In the genomic region with DNA sequence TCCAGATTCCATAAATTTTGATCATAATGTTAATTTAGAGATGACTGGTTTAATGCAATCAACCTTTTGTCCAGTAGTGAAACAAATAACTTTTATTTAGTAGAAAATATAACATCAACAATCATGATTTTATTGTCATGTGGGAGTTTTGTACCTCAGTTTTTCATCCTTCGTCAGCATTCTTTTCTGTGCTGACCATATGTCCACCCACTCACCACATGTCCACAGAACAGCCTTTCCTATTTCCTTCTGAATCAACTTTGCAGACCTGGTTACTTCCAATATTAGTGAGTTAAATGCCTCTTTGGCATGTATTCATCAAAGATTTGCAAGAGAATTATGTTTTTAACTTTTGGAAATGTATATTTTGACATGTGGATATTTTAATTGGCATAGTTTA, we compare ENCODE assay signal across 23 cellular contexts. TPM values are rescaled to one million over a fixed set of nuclear protein-coding genes. Genes with fewer than 3 reads are reported as not detected.
"Had no signal": no experiment of that assay in that cellular context is flagged by ENCODE, and none has a peak within 500 bp of the region (broad histone marks: within the 10 kb centered on the region; RNA-seq: fewer than 3 reads in every experiment).

No MANE protein-coding gene starts in this region.

- H3K9me3 ChIP-seq: lower lobe of right lung, pancreas, prostate gland, tibial nerve, upper lobe of left lung, vagina had no signal

- H3K4me3 ChIP-seq: left lung, lower lobe of right lung, pancreas, prostate gland, skin epidermis, tibial nerve, upper lobe of left lung, vagina had no signal

- H3K4me1 ChIP-seq: left lung, lower lobe of right lung, pancreas, prostate gland, tibial nerve, upper lobe of left lung, vagina had no signal

- ATAC-seq: left colon; naive thymus-derived CD8-positive, alpha-beta T cell; pancreas; right cardiac atrium; sciatic nerve; stimulated activated effector memory CD8-positive, alpha-beta T cell treated with anti-CD3 and anti-CD28 coated beads, Interleukin-12 subunit alpha, Interleukin-12 subunit beta, amount 100 ng/mL, for 72 hours had no signal

- H3K27me3 ChIP-seq: left lung, pancreas, tibial nerve, upper lobe of left lung, vagina had no signal

- H3K36me3 ChIP-seq: left lung, lower lobe of right lung, pancreas, prostate gland, tibial nerve, upper lobe of left lung, vagina had no signal

- H3K27ac ChIP-seq: left lung, lower lobe of right lung, pancreas, prostate gland, skin epidermis, tibial nerve, upper lobe of left lung, vagina had no signal

- FAIRE-seq: kidney, pancreas had no signal

- DNase-seq: kidney; left colon; left lung; lower lobe of right lung; mammary epithelial cell; mesenchymal stem cell; naive thymus-derived CD8-positive, alpha-beta T cell; nucleus accumbens; pancreas; posterior cingulate gyrus; retina; right cardiac atrium; stimulated activated CD4-positive, alpha-beta T cell treated with anti-CD3 and anti-CD28 coated beads, Interleukin-12 subunit alpha, Interleukin-12 subunit beta, amount 100 ng/mL, for 4 hours; stimulated activated CD4-positive, alpha-beta T cell treated with anti-CD3 and anti-CD28 coated beads, Interleukin-15, amount 100 ng/mL, for 24 hours; stimulated activated CD4-positive, alpha-beta T cell treated with anti-CD3 and anti-CD28 coated beads, Interleukin-4, amount 100 ng/mL, for 24 hours; stimulated activated naive CD4-positive, alpha-beta T cell had no signal

RNA-seq across cellular contexts. Expression of a gene that starts 36.8 kb away (rescaled TPM):
- total RNA-seq: naive thymus-derived CD8-positive, alpha-beta T cell had no signal
- polyA plus RNA-seq: naive thymus-derived CD8-positive, alpha-beta T cell had no signal
